12 cellular contexts compared by ENCODE assay signal in the genomic region with DNA sequence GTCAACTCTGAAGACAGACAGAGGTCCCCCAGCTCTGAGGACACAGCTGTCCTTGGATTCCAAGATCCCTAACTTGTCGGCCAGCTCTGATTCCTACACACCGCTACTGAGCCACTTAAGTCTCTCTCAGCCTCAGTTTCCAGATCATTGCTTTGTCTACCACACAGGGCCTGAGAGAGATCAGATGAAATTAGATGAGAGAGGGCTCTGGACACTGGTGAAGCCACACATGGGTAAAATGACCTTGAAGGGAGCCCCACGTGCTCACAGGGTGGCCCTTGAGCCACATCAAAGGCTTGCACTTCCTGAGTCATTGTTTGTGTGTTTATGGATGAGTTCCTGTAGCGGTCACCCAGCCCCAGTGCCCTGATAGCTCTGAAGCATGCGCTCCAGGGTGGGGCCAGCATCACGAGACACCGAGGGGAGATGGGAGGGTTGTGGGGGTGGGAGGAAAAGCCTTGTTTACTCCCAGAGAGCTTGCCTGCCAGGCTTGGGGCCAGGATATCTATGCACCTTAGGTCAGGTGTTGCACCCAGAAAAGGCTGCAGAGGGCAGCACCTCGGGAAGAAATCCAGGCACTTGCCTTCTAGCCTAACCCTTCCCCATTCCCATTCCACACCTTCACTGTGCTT. TPM values are rescaled to one million over a fixed set of nuclear protein-coding genes. Genes with fewer than 3 reads are reported as not detected.
DNase-seq lines count a peak whose midpoint lies in the region; ATAC-seq and TF ChIP-seq lines count a peak whose summit lies in the region.
"Had no signal": no experiment of that assay in that cellular context is flagged by ENCODE, and none has a peak within 500 bp of the region (broad histone marks: within the 10 kb centered on the region; RNA-seq: fewer than 3 reads in every experiment).

No MANE protein-coding gene starts in this region.

- peak overlapping the region in 10 of 11 experiments; percentile 12 to 52 (median 36); a peak in 15 of 22 replicates for H3K4me2 ChIP-seq in BLaER1 treated with 17β-estradiol and CSF1 and Interleukin-3, amounts not matched to agents 10 nM and 100 nM

- DNase-seq in HPDE6-E6E7 (ENCODE audit: extremely low spot score) (peak; percentile 51), WTC11 (ENCODE audit: low spot score) (peak; percentile 73), left colon (no peak), SHP77 (lab: John Stamatoyannopoulos, UW) (no peak), NCI-H128 (lab: John Stamatoyannopoulos, UW; ENCODE audit: unreplicated experiment) (no peak), SIG-M5 treated with dmso at 0.1 percent for 504 hours (lab: John Stamatoyannopoulos, UW; ENCODE audit: unreplicated experiment) (no peak)
- no peak for DNase-seq in stimulated activated naive CD4-positive, alpha-beta T cell treated with Interleukin-2 at 50 U/mL for 16 hours (lab: John Stamatoyannopoulos, UW)
- DNase-seq: esophagus squamous epithelium, NCI-H2029 treated with DMSO at 0.1 percent for 48 hours had no signal

- no peaks in the 10 kb centered on the region for H3K36me3 ChIP-seq in BLaER1 treated with 17β-estradiol and CSF1 and Interleukin-3, amounts not matched to agents 10 nM and 100 nM
- H3K36me3 ChIP-seq: esophagus squamous epithelium, thoracic aorta had no signal

- H3K9ac ChIP-seq in BLaER1 treated with 17β-estradiol and CSF1 and Interleukin-3, amounts not matched to agents 10 nM and 100 nM: no peak overlapping the region

- H3K9me3 ChIP-seq in BLaER1 treated with 17β-estradiol and CSF1 and Interleukin-3, amounts not matched to agents 10 nM and 100 nM (replicated peaks in 1 of 11): 0 out of 22 replicates have a peak, but pooled peaks cover 0 to 5% (median 0%) of the 10 kb centered on the region in 11 experiments
- H3K9me3 ChIP-seq: esophagus squamous epithelium, thoracic aorta had no signal

- H3K4me3 ChIP-seq in BLaER1 treated with 17β-estradiol and CSF1 and Interleukin-3, amounts not matched to agents 10 nM and 100 nM: no peak overlapping the region
- H3K4me3 ChIP-seq: esophagus squamous epithelium, thoracic aorta had no signal

- POLR2A ChIA-PET in WTC11 (lab: Charles Lee): no interaction called here

- intact Hi-C loops in left colon (cut with DNase I, micrococcal nuclease): no loop called here

- ATAC-seq in WTC11 (peak; percentile 97), left colon (peak; percentile 31)

- peaks cover 17% of the 10 kb centered on the region for H3K4me1 Mint-ChIP-seq in WTC11

- H3K27ac ChIP-seq in BLaER1 treated with 17β-estradiol and CSF1 and Interleukin-3, amounts not matched to agents 10 nM and 100 nM: peak overlapping the region in 1 of 11 experiments; percentile 13; a peak in 1 of 22 replicates
- H3K27ac ChIP-seq: esophagus squamous epithelium, thoracic aorta had no signal

- peaks cover 6% of the 10 kb centered on the region for H3K36me3 Mint-ChIP-seq in WTC11
- H3K36me3 Mint-ChIP-seq: activated naive CD8-positive, alpha-beta T cell had no signal

- H3K27ac Mint-ChIP-seq in WTC11: peak overlapping the region; percentile 21; the same call in 1 of the 2 replicates
- H3K27ac Mint-ChIP-seq: activated naive CD8-positive, alpha-beta T cell had no signal

- CTCF ChIA-PET in WTC11 (lab: Charles Lee): interaction anchor here (0.7 to 2.5 kb wide), 27 partner anchors 9 to 158 kb away, joined by 3 to 33 read pairs (median 4); a partner anchor contains a TSS

- peaks cover 10% of the 10 kb centered on the region for H3K27me3 Mint-ChIP-seq in WTC11 (ENCODE audit: low read depth)

- H3K4me1 ChIP-seq in BLaER1 treated with 17β-estradiol and CSF1 and Interleukin-3, amounts not matched to agents 10 nM and 100 nM: peaks cover 4 to 10% (median 8%) of the 10 kb centered on the region in 10 experiments; a peak in 15 of 20 replicates
- H3K4me1 ChIP-seq: esophagus squamous epithelium had no signal

- H4K20me1 ChIP-seq in BLaER1 treated with 17β-estradiol and CSF1 and Interleukin-3, amounts not matched to agents 10 nM and 100 nM: no peaks in the 10 kb centered on the region

- H3K27me3 ChIP-seq in BLaER1 treated with 17β-estradiol and CSF1 and Interleukin-3, amounts not matched to agents 10 nM and 100 nM: no peaks in the 10 kb centered on the region
- H3K27me3 ChIP-seq: esophagus squamous epithelium had no signal

- H3K4me3 Mint-ChIP-seq in WTC11: no peak overlapping the region
- H3K4me3 Mint-ChIP-seq: activated naive CD8-positive, alpha-beta T cell had no signal

- TF ChIP-seq CTCF in WTC11 (IDR thresholded peaks at IDR 0.05): peak; percentile 28; the same call in 1 of the 2 replicates

- H3K9me3 Mint-ChIP-seq in WTC11: peaks cover 30% of the 10 kb centered on the region

TF ChIP-seq in WTC11, 78 proteins besides CTCF, POLR2A, EP300 and RAD21 (continues in another document):
- no peak for TF ChIP-seq ETV6 (CRISPR knock-in tag; IDR thresholded peaks at IDR 0.05)
- TF ChIP-seq, protein P1, sequence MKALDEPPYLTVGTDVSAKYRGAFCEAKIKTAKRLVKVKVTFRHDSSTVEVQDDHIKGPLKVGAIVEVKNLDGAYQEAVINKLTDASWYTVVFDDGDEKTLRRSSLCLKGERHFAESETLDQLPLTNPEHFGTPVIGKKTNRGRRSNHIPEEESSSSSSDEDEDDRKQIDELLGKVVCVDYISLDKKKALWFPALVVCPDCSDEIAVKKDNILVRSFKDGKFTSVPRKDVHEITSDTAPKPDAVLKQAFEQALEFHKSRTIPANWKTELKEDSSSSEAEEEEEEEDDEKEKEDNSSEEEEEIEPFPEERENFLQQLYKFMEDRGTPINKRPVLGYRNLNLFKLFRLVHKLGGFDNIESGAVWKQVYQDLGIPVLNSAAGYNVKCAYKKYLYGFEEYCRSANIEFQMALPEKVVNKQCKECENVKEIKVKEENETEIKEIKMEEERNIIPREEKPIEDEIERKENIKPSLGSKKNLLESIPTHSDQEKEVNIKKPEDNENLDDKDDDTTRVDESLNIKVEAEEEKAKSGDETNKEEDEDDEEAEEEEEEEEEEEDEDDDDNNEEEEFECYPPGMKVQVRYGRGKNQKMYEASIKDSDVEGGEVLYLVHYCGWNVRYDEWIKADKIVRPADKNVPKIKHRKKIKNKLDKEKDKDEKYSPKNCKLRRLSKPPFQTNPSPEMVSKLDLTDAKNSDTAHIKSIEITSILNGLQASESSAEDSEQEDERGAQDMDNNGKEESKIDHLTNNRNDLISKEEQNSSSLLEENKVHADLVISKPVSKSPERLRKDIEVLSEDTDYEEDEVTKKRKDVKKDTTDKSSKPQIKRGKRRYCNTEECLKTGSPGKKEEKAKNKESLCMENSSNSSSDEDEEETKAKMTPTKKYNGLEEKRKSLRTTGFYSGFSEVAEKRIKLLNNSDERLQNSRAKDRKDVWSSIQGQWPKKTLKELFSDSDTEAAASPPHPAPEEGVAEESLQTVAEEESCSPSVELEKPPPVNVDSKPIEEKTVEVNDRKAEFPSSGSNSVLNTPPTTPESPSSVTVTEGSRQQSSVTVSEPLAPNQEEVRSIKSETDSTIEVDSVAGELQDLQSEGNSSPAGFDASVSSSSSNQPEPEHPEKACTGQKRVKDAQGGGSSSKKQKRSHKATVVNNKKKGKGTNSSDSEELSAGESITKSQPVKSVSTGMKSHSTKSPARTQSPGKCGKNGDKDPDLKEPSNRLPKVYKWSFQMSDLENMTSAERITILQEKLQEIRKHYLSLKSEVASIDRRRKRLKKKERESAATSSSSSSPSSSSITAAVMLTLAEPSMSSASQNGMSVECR (CRISPR knock-in tag; IDR thresholded peaks at IDR 0.05; ENCODE audit: borderline replicate concordance): no peak
- peak; percentile 89 for TF ChIP-seq GABPB1 (CRISPR knock-in tag; IDR thresholded peaks at IDR 0.05)
- 0 out of 2 replicates have a peak, but pooled peaks have one; percentile 35 for TF ChIP-seq NFE2L1 (CRISPR knock-in tag; IDR thresholded peaks at IDR 0.05)
- TF ChIP-seq, protein P2, sequence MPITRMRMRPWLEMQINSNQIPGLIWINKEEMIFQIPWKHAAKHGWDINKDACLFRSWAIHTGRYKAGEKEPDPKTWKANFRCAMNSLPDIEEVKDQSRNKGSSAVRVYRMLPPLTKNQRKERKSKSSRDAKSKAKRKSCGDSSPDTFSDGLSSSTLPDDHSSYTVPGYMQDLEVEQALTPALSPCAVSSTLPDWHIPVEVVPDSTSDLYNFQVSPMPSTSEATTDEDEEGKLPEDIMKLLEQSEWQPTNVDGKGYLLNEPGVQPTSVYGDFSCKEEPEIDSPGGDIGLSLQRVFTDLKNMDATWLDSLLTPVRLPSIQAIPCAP (CRISPR knock-in tag; IDR thresholded peaks at IDR 0.05): no peak
- no peak for TF ChIP-seq ZBTB21 (CRISPR knock-in tag; IDR thresholded peaks at IDR 0.05; ENCODE audit: borderline replicate concordance)
- TF ChIP-seq, protein P3, sequence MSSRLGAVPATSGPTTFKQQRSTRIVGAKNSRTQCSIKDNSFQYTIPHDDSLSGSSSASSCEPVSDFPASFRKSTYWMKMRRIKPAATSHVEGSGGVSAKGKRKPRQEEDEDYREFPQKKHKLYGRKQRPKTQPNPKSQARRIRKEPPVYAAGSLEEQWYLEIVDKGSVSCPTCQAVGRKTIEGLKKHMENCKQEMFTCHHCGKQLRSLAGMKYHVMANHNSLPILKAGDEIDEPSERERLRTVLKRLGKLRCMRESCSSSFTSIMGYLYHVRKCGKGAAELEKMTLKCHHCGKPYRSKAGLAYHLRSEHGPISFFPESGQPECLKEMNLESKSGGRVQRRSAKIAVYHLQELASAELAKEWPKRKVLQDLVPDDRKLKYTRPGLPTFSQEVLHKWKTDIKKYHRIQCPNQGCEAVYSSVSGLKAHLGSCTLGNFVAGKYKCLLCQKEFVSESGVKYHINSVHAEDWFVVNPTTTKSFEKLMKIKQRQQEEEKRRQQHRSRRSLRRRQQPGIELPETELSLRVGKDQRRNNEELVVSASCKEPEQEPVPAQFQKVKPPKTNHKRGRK (CRISPR knock-in tag; IDR thresholded peaks at IDR 0.05; ENCODE audit: borderline replicate concordance): no peak
- TF ChIP-seq, protein P4, sequence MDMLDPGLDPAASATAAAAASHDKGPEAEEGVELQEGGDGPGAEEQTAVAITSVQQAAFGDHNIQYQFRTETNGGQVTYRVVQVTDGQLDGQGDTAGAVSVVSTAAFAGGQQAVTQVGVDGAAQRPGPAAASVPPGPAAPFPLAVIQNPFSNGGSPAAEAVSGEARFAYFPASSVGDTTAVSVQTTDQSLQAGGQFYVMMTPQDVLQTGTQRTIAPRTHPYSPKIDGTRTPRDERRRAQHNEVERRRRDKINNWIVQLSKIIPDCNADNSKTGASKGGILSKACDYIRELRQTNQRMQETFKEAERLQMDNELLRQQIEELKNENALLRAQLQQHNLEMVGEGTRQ (CRISPR knock-in tag; IDR thresholded peaks at IDR 0.05): no peak; the same call in none of the 2 replicates
- TF ChIP-seq FOXK1 (CRISPR knock-in tag; IDR thresholded peaks at IDR 0.05): peak; percentile 48; the same call in 1 of the 2 replicates

RNA-seq across cellular contexts. Expression of a gene that starts 32.7 kb away (rescaled TPM):
- total RNA-seq in WTC11 (2021): 0.16 to 0.30 TPM (median 0.20 TPM) in 3 replicates
- under 1 TPM in 1 of 2 donors, not detected in 1; 0.31 TPM for total RNA-seq in left colon

RNA-seq across cellular contexts. Expression of a gene that starts 56.6 kb away (rescaled TPM):
- total RNA-seq in WTC11 (2021): 0.28 TPM in 1 of 3 replicates, not detected in the others
- under 1 TPM; 0.40 to 0.70 TPM for total RNA-seq in left colon

Comparison
In these comparisons a context has a peak if more than half of its experiments do, and no peak if none do; other contexts are left out.
1. DNase-seq: peak in HPDE6-E6E7 (single experiment) and WTC11 (single experiment); none in left colon (0 of 2), SHP77 (0 of 2), NCI-H128 (single experiment), stimulated activated naive CD4-positive, alpha-beta T cell treated with Interleukin-2 at 50 U/mL for 16 hours (single experiment) and SIG-M5 treated with dmso at 0.1 percent for 504 hours (single experiment).